ENCODE assay signal across 8 cellular contexts in genomic region chr5:174071484-174071883, GRCh38.
"Had no signal": no experiment of that assay in that cellular context is flagged by ENCODE, and none has a peak within 500 bp of the region (broad histone marks: within the 10 kb centered on the region; RNA-seq: fewer than 3 reads in every experiment).

No MANE protein-coding gene starts in this region.

- H3K4me3 ChIP-seq: GM23248 had no signal

- H2AFZ ChIP-seq: GM23248 had no signal

- H3K4me1 Mint-ChIP-seq: IgD-negative memory B cell had no signal

- H3K4me3 Mint-ChIP-seq: IgD-negative memory B cell had no signal

- H3K27ac ChIP-seq: GM23248, HL-60 had no signal

- H3K36me3 Mint-ChIP-seq: IgD-negative memory B cell had no signal

- H3K9me3 Mint-ChIP-seq: IgD-negative memory B cell had no signal

- DNase-seq: GM23248, GOT3, H7, HCEC 1CT, KBM-7 had no signal

- H3K9ac ChIP-seq: GM23248 had no signal

- ATAC-seq: HepG2 had no signal
